ENCODE assay signal across 10 cellular contexts in genomic region chr5:132751444-132751843, GRCh38. TPM values are rescaled to one million over a fixed set of nuclear protein-coding genes. Genes with fewer than 3 reads are reported as not detected.
A peak's percentile ranks its signal among the peaks of the same experiment; 100 is the strongest.
DNase-seq lines count a peak whose midpoint lies in the region; ATAC-seq, FAIRE-seq and TF ChIP-seq lines count a peak whose summit lies in the region.
"Had no signal": no experiment of that assay in that cellular context is flagged by ENCODE, and none has a peak within 500 bp of the region (broad histone marks: within the 10 kb centered on the region; RNA-seq: fewer than 3 reads in every experiment).

No MANE protein-coding gene starts in this region.

- no peak for FAIRE-seq in pancreas (lab: Jason Lieb, UNC)
- FAIRE-seq: astrocyte had no signal

- H3K36me3 ChIP-seq in pancreas: no peaks in the 10 kb centered on the region

- no peak overlapping the region for H3K27ac Mint-ChIP-seq in MCF 10A (ENCODE audit: low read depth, unreplicated experiment)
- peak overlapping the region; percentile 42 to 57 for H3K27ac Mint-ChIP-seq in stimulated activated naive CD8-positive, alpha-beta T cell treated with anti-CD3 and anti-CD28 coated beads, Interleukin-15, amount 100 ng/mL, for 72 hours

- H3K36me3 Mint-ChIP-seq in MCF 10A (ENCODE audit: insufficient read depth, unreplicated experiment): no peaks in the 10 kb centered on the region

- CTCF ChIA-PET in MCF 10A (lab: Yijun Ruan, JAX): interaction anchor here (1.4 kb wide), 2 partner anchors 14 to 69 kb away, joined by 3 to 11 read pairs; partner anchors contain the start of gene KIF3A

- BruUV-seq in MCF 10A (replicated peaks; lab: Mats Ljungman, UMichigan): no TSS peak

- TF ChIP-seq CTCF in MCF 10A (IDR thresholded peaks at IDR 0.05; ENCODE audit: unreplicated experiment) (no peak), pancreas (IDR thresholded peaks at IDR 0.05) (no peak)

- H3K4me3 Mint-ChIP-seq in MCF 10A (ENCODE audit: unreplicated experiment): no peak overlapping the region
- peak overlapping the region; percentile 11 to 41 for H3K4me3 Mint-ChIP-seq in stimulated activated naive CD8-positive, alpha-beta T cell treated with anti-CD3 and anti-CD28 coated beads, Interleukin-15, amount 100 ng/mL, for 72 hours

- no peak overlapping the region for H3K27ac ChIP-seq in pancreas

- intact Hi-C loops in MCF 10A (cut with micrococcal nuclease) (no loop called here), pancreas (cut with DNase I) (loop anchor here in 1 of 3 donors (5.0 kb wide), 1 partner anchor 71 kb away; no protein-coding TSS in a partner anchor)

- no peak overlapping the region for H3K4me3 ChIP-seq in pancreas

- H3K4me1 ChIP-seq in pancreas: peaks cover 0 to 4% (median 0%) of the 10 kb centered on the region in 3 donors

- no peaks in the 10 kb centered on the region for H3K27me3 Mint-ChIP-seq in MCF 10A (ENCODE audit: insufficient read depth, unreplicated experiment)
- no peaks in the 10 kb centered on the region for H3K27me3 Mint-ChIP-seq in stimulated activated naive CD8-positive, alpha-beta T cell treated with anti-CD3 and anti-CD28 coated beads, Interleukin-15, amount 100 ng/mL, for 72 hours

- no peaks in the 10 kb centered on the region for H3K27me3 ChIP-seq in pancreas

- H3K9me3 Mint-ChIP-seq in MCF 10A (ENCODE audit: unreplicated experiment): no peaks in the 10 kb centered on the region
- H3K9me3 Mint-ChIP-seq in stimulated activated naive CD8-positive, alpha-beta T cell treated with anti-CD3 and anti-CD28 coated beads, Interleukin-15, amount 100 ng/mL, for 72 hours: no peaks in the 10 kb centered on the region

- POLR2A ChIA-PET in MCF 10A (lab: Yijun Ruan, JAX): interaction anchor here (1.1 to 3.8 kb wide), 2 partner anchors 14 to 40 kb away, joined by 3 to 10 read pairs; partner anchors contain the start of gene KIF3A

- peak; percentile 39 for ATAC-seq in HG03064 (IDR thresholded peaks at IDR 0.05; ENCODE audit: low read depth, unreplicated experiment)
- ATAC-seq in stimulated activated naive CD8-positive, alpha-beta T cell treated with anti-CD3 and anti-CD28 coated beads, Interleukin-15, amount 100 ng/mL, for 72 hours: peak; percentile 45
- no peak for ATAC-seq in GM21528 (IDR thresholded peaks at IDR 0.05; ENCODE audit: low FRiP score, unreplicated experiment)
- no peak for ATAC-seq in pancreas

- H3K4me1 Mint-ChIP-seq in MCF 10A (ENCODE audit: insufficient read depth, unreplicated experiment): no peaks in the 10 kb centered on the region
- peaks cover 74% of the 10 kb centered on the region for H3K4me1 Mint-ChIP-seq in stimulated activated naive CD8-positive, alpha-beta T cell treated with anti-CD3 and anti-CD28 coated beads, Interleukin-15, amount 100 ng/mL, for 72 hours

- peak; percentile 58 for DNase-seq in activated naive CD4-positive, alpha-beta T cell treated with Interleukin-2 at 50 U/mL for 16 hours
- DNase-seq in activated naive CD4-positive, alpha-beta T cell (lab: John Stamatoyannopoulos, UW): no peak
- DNase-seq in MCF 10A (ENCODE audit: unreplicated experiment) (peak; percentile 61), NOMO-1 (lab: John Stamatoyannopoulos, UW; ENCODE audit: unreplicated experiment in 2 of 2) (no peak), pancreas (no peak)
- peak in 1 of 2 donors; percentile 60 for DNase-seq in stimulated activated naive CD8-positive, alpha-beta T cell treated with anti-CD3 and anti-CD28 coated beads, Interleukin-15, amount 100 ng/mL, for 72 hours
- DNase-seq: C1 segment of cervical spinal cord had no signal

- 75 to 84% methylated on average over 7 of the region's 7 CpGs for WGBS in pancreas, 2 donors

- no peaks in the 10 kb centered on the region for H3K9me3 ChIP-seq in pancreas

RNA-seq across cellular contexts. Expression of gene CCNI2, which starts 4.2 kb away (rescaled TPM):
- total RNA-seq in MCF 10A (2022) (0.12 and 0.16 TPM in 2 replicates), pancreas (1 to 10 TPM in 4 of 6 donors, under 1 TPM in 2; 0.69 to 4.4 (median 1.3) TPM)
- polyA plus RNA-seq in pancreas: 1 to 10 TPM in 1 of 2 donors, under 1 TPM in 1; 0.84 to 1.8 TPM

RNA-seq across cellular contexts. Expression of gene KIF3A, which starts 14.1 kb away (rescaled TPM):
- 23.9 and 31.5 TPM in 2 replicates for total RNA-seq in MCF 10A (2022)
- 1 to 10 TPM; 2.4 to 6.3 (median 4.1) TPM for total RNA-seq in pancreas
- polyA plus RNA-seq in pancreas: 1 to 10 TPM; 2.4 to 5.0 TPM

RNA-seq across cellular contexts. Expression of gene SEPTIN8, which starts 25.6 kb away (rescaled TPM):
- total RNA-seq in MCF 10A (2022) (34.8 and 53.1 TPM in 2 replicates), pancreas (10 to 100 TPM; 13.1 to 32.8 (median 17.1) TPM)
- 10 to 100 TPM; 17.9 to 18.6 TPM for polyA plus RNA-seq in pancreas

Comparison
In these comparisons a context has a peak if more than half of its experiments do, and no peak if none do; other contexts are left out.
1. DNase-seq: peak in activated naive CD4-positive, alpha-beta T cell treated with Interleukin-2 at 50 U/mL for 16 hours (single experiment) and MCF 10A (single experiment); none in activated naive CD4-positive, alpha-beta T cell (0 of 4), NOMO-1 (0 of 2) and pancreas (0 of 6).
2. ATAC-seq: peak in HG03064 (single experiment) and stimulated activated naive CD8-positive, alpha-beta T cell treated with anti-CD3 and anti-CD28 coated beads, Interleukin-15, amount 100 ng/mL, for 72 hours (single experiment); none in GM21528 (single experiment) and pancreas (0 of 4).